19 cellular contexts compared by ENCODE assay signal in the genomic region with DNA sequence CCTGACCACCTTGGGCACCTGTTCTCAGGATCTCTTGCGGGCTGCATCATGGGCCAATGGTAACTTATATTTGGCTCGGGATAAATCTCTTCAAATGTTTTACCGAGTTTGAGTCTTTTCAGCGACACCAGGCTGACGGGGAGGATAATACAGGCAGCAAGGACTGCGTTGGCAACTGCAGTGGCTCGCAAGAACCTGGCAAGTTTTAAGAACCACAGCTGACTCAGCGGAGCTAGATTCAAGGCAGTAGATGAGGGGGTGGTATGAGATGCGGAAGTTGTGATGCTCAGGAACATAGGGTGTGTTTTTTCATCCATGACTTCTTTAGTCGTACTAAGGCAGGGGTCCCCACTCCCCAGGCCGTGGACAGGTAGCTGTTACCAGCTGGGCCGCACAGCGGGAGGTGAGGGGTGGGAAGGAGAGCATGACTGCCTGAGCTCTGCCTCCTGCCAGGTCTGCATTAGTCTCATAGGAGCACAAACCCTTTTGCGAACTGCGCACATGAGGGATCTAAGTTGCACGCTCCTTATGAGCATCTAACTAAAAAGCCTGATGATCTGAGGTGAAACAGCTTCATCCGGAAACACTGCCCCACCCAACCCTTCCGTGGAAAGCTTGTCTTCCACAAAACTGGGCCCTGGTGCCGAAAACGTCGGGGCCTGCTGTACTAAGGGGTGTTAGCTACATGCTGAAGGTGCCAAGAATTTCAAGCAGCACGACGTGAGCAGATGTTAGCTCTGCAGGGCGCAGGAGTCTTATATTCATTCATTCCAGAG. TPM values are rescaled to one million over a fixed set of nuclear protein-coding genes. Genes with fewer than 3 reads are reported as not detected.
DNase-seq lines count a peak whose midpoint lies in the region; ATAC-seq and TF ChIP-seq lines count a peak whose summit lies in the region.
"Had no signal": no experiment of that assay in that cellular context is flagged by ENCODE, and none has a peak within 500 bp of the region (broad histone marks: within the 10 kb centered on the region; RNA-seq: fewer than 3 reads in every experiment).

No MANE protein-coding gene starts in this region.

- ATAC-seq in mucosa of descending colon (no peak), omental fat pad (ENCODE audit: low FRiP score) (no peak)
- ATAC-seq: HepG2 had no signal

- no peak overlapping the region for H3K27ac ChIP-seq in testis

- TF ChIP-seq CTCF in testis (IDR thresholded peaks at IDR 0.05) (no peak), mucosa of descending colon (IDR thresholded peaks at IDR 0.05) (no peak), omental fat pad (IDR thresholded peaks at IDR 0.05) (no peak)

- POLR2A ChIA-PET in HEK293T (lab: Yijun Ruan, JAX) = interaction anchor here (0.9 kb wide), 1 partner anchor 161 kb away, joined by 3 read pairs; the partner anchor contains the start of gene NCAPD3

- H3K9me3 ChIP-seq in iPS-15b (ENCODE audit: control insufficient read depth, insufficient read depth, low read length) (no peaks in the 10 kb centered on the region), testis (no peaks in the 10 kb centered on the region), mucosa of descending colon (no peaks in the 10 kb centered on the region)

- CTCF ChIA-PET in HEK293T (lab: Yijun Ruan, JAX) = interaction anchor here (0.7 kb wide), 1 partner anchor 18 kb away, joined by 3 read pairs; no protein-coding TSS in a partner anchor

- WGBS in testis, 2 donors = 82 to 88% methylated on average over 23 to 24 of the region's 24 CpGs

- H3K9ac ChIP-seq in iPS-15b (ENCODE audit: low read depth, low read length) = peak overlapping the region; percentile 28

- H3K27me3 ChIP-seq in iPS-15b (ENCODE audit: control insufficient read depth, insufficient read depth, low read length) = no peaks in the 10 kb centered on the region
- no peaks in the 10 kb centered on the region for H3K27me3 ChIP-seq in testis

- no peaks in the 10 kb centered on the region for H3K36me3 ChIP-seq in iPS-15b (ENCODE audit: control insufficient read depth, insufficient read depth, low read length)
- H3K36me3 ChIP-seq in testis (ENCODE audit: low read depth, missing control alignments) = no peaks in the 10 kb centered on the region
- no peaks in the 10 kb centered on the region for H3K36me3 ChIP-seq in mucosa of descending colon (ENCODE audit: low read depth)

- no peak for TF ChIP-seq POLR2A in testis (IDR thresholded peaks at IDR 0.05)

- intact Hi-C loops in testis (cut with DNase I; ENCODE audit: low total_unique reads) (no loop called here), mucosa of descending colon (cut with DNase I, micrococcal nuclease) (no loop called here)

- DNase-seq in NCI-H2171 treated with DMSO at 0.1 percent for 48 hours (lab: John Stamatoyannopoulos, UW) = peak; percentile 37
- DNase-seq in NCI-H2171 (lab: John Stamatoyannopoulos, UW) = no peak
- DNase-seq in NCI-H69 (lab: John Stamatoyannopoulos, UW) = peak; percentile 56
- peak; percentile 7 for DNase-seq in testis
- DNase-seq in mucosa of descending colon = no peak
- no peak for DNase-seq in HEK293T (ENCODE audit: extremely low spot score)
- no peak for DNase-seq in omental fat pad (ENCODE audit: low spot score)
- DNase-seq: 8988T; CD4-positive, alpha-beta memory T cell; DMS79 treated with DMSO at 0.1 percent for 48 hours; H9; KG1; NCI-H187; NCI-H345; NCI-H526 treated with DMSO at 0.1 percent for 48 hours; Right ventricle myocardium superior had no signal

- H3K4me1 ChIP-seq in iPS-15b (ENCODE audit: control insufficient read depth, insufficient read depth, low read length) (peaks cover 2% of the 10 kb centered on the region), testis (no peaks in the 10 kb centered on the region), mucosa of descending colon (ENCODE audit: low read depth) (no peaks in the 10 kb centered on the region)

- H3K4me3 ChIP-seq in iPS-15b (ENCODE audit: low read depth, low read length) = no peak overlapping the region
- no peak overlapping the region for H3K4me3 ChIP-seq in testis
- no peak overlapping the region for H3K4me3 ChIP-seq in mucosa of descending colon

TF ChIP-seq in HEK293T, 16 proteins besides CTCF, POLR2A, EP300 and RAD21:
- TF ChIP-seq FOXM1 (IDR thresholded peaks at IDR 0.05; ENCODE audit: borderline replicate concordance) = no peak
- no peak for TF ChIP-seq BHLHE40 (IDR thresholded peaks at IDR 0.05; ENCODE audit: borderline replicate concordance)
- no peak for TF ChIP-seq ELF4 (IDR thresholded peaks at IDR 0.05)
- TF ChIP-seq, protein P1, sequence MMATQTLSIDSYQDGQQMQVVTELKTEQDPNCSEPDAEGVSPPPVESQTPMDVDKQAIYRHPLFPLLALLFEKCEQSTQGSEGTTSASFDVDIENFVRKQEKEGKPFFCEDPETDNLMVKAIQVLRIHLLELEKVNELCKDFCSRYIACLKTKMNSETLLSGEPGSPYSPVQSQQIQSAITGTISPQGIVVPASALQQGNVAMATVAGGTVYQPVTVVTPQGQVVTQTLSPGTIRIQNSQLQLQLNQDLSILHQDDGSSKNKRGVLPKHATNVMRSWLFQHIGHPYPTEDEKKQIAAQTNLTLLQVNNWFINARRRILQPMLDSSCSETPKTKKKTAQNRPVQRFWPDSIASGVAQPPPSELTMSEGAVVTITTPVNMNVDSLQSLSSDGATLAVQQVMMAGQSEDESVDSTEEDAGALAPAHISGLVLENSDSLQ (IDR thresholded peaks at IDR 0.05) = no peak
- TF ChIP-seq LEF1 (IDR thresholded peaks at IDR 0.05; ENCODE audit: borderline replicate concordance) = no peak
- TF ChIP-seq ZNF384 (IDR thresholded peaks at IDR 0.05) = no peak
- TF ChIP-seq ARNT (IDR thresholded peaks at IDR 0.05) = no peak
- no peak for TF ChIP-seq HDGF (IDR thresholded peaks at IDR 0.05; ENCODE audit: borderline replicate concordance)
- no peak for TF ChIP-seq CTBP1 (IDR thresholded peaks at IDR 0.05; ENCODE audit: borderline replicate concordance)
- no peak for TF ChIP-seq TARDBP (IDR thresholded peaks at IDR 0.05)
- no peak for TF ChIP-seq NFRKB (IDR thresholded peaks at IDR 0.05)
- TF ChIP-seq L3MBTL2 (conservative IDR thresholded peaks at IDR 0.05) = no peak
- no peak for TF ChIP-seq FOXK2 (IDR thresholded peaks at IDR 0.05)
- TF ChIP-seq SP1 (IDR thresholded peaks at IDR 0.05) = no peak
- TF ChIP-seq SUZ12 (IDR thresholded peaks at IDR 0.05) = no peak
- no peak for TF ChIP-seq FOXA1 (IDR thresholded peaks at IDR 0.05)

RNA-seq across cellular contexts. Expression of gene JAM3, which starts 6.4 kb away (rescaled TPM):
- total RNA-seq in testis (100 to 1,000 TPM; 172 to 188 TPM), mucosa of descending colon (10 to 100 TPM in 1 of 3 donors, 1 to 10 TPM in 2; 5.4 to 62.7 (median 5.5) TPM), omental fat pad (10 to 100 TPM; 17.2 to 33.1 (median 20.0) TPM)
- polyA plus RNA-seq in testis (ENCODE audit: insufficient read depth, low read depth, low replicate concordance) = 81.0 TPM
- total RNA-seq: OCI-LY7 had no signal

Comparison
In these comparisons a context has a peak if more than half of its experiments do, and no peak if none do; other contexts are left out.
1. DNase-seq: peak in NCI-H2171 treated with DMSO at 0.1 percent for 48 hours (single experiment), NCI-H69 (single experiment) and testis (single experiment); none in NCI-H2171 (single experiment), mucosa of descending colon (0 of 3), HEK293T (single experiment) and omental fat pad (single experiment).